8 cellular contexts compared by ENCODE assay signal in the genomic region with DNA sequence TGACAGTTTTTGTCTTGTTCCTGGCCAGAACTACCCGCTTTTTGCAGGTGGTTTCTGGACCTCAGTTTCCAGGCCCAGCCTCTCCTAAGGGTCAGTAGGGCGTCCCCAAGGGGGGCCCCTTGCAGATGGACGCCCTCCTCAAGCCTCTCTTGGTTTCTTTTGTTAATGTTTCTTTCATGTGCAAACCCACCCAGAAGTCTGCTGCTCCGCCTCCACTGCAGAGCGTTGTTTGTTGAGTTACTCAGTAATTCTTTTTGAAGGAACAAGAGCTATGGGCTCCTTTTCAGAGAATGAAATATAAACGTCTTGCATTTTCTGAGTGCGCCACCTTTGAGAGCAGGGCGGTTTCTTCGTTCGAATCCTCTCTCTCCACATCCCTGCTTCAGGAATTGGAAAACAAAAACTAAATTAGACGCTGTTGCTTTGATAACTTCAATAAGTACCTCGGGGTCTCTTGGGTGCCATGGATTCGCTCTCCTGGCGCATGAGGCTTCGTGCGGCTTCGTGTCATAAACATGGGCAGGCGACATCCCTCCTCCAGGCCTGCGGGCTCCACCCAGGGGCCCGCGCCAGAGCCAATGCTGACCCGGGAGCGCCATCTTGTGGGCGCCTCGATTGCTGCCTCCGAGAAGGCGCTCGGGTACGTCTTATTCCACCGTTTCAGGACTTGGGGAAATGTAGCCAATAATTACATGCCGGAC. TPM values are rescaled to one million over a fixed set of nuclear protein-coding genes. Genes with fewer than 3 reads are reported as not detected.
DNase-seq lines count a peak whose midpoint lies in the region; ATAC-seq, FAIRE-seq and TF ChIP-seq lines count a peak whose summit lies in the region.

No MANE protein-coding gene starts in this region.

- peak; percentile 68 for ATAC-seq in GM18520 (IDR thresholded peaks at IDR 0.05; ENCODE audit: unreplicated experiment)
- peak; percentile 87 for ATAC-seq in HG03159 (IDR thresholded peaks at IDR 0.05; ENCODE audit: unreplicated experiment)
- ATAC-seq in HepG2 = peak; percentile 90

- H4K20me1 ChIP-seq in HepG2 (ENCODE audit: insufficient read depth, low read length) = no peaks in the 10 kb centered on the region

- in situ Hi-C loops in HepG2 (cut with HindIII; ENCODE audit: extremely low pct_ligation_motif_present, low pct_unique_long_range_greater_than_20kb) = loop anchor here (25.0 kb wide), 1 partner anchor 482 kb away; no protein-coding TSS in a partner anchor

- H3K4me3 ChIP-seq in A673 (ENCODE audit: low read depth, low read length, poor library complexity, severe bottlenecking) (no peak overlapping the region), choroid plexus epithelial cell (ENCODE audit: low read depth, low read length) (peak overlapping the region; percentile 42), HepG2 (replicated peaks in 1 of 3; ENCODE audit: insufficient read depth in 1 of 3, low read depth in 2 of 3, low read length in 3 of 3) (no peak overlapping the region)

- TF ChIP-seq POLR2A in HepG2 (IDR thresholded peaks at IDR 0.05; ENCODE audit: insufficient read depth in 1 of 2, low read depth in 2 of 2, low read length in 2 of 2) = no peak

- H3K36me3 ChIP-seq in A673 (ENCODE audit: insufficient read depth, low read length, poor library complexity, severe bottlenecking) (no peaks in the 10 kb centered on the region), HepG2 (replicated peaks in 1 of 2; ENCODE audit: control insufficient read depth in 1 of 2, insufficient read depth in 2 of 2, low read length in 2 of 2) (peaks cover 5 to 7% of the 10 kb centered on the region in 2 experiments; a peak in 4 of 5 replicates)

- H3K4me1 ChIP-seq in A673 (ENCODE audit: insufficient read depth, low read length, poor library complexity, severe bottlenecking) = peaks cover 5% of the 10 kb centered on the region
- H3K4me1 ChIP-seq in HepG2 (ENCODE audit: insufficient read depth, low read length) = no peaks in the 10 kb centered on the region

- H3K27me3 ChIP-seq in A673 (replicated peaks; ENCODE audit: insufficient read depth, low read depth, low read length, poor library complexity) (no peaks in the 10 kb centered on the region), HepG2 (ENCODE audit: control insufficient read depth in 1 of 2, insufficient read depth in 2 of 2, low read length in 2 of 2) (no peaks in the 10 kb centered on the region)

- FAIRE-seq in HepG2 (lab: Jason Lieb, UNC) = no peak

- intact Hi-C loops in A673 (cut with micrococcal nuclease; ENCODE audit: unreplicated experiment) = loop anchor here (2.0 to 10.0 kb wide), 4 partner anchors 390 to 710 kb away; partner anchors contain the start of gene FAM151B
- intact Hi-C loops in HepG2 (cut with micrococcal nuclease; ENCODE audit: unreplicated experiment) = loop anchor here (1.0 to 10.0 kb wide), 2 partner anchors 41 to 480 kb away; no protein-coding TSS in a partner anchor

- TF ChIP-seq RAD21 in HepG2 (CRISPR knock-in tag; IDR thresholded peaks at IDR 0.05) = peak; percentile 56

- CTCF ChIA-PET in A673 (lab: Charles Lee) (interaction anchor here (0.5 to 1.0 kb wide), 2 partner anchors 11 to 626 kb away, joined by 3 to 8 read pairs; no protein-coding TSS in a partner anchor), HepG2 (lab: Yijun Ruan, JAX; ENCODE audit: low intra/inter-chr PET ratio, low total read pairs) (no interaction called here)

- H3K79me2 ChIP-seq in HepG2 (ENCODE audit: insufficient read depth, low read length) = no peaks in the 10 kb centered on the region

- H3K9ac ChIP-seq in HepG2 (ENCODE audit: insufficient read depth, low read depth, low read length) = no peak overlapping the region

- H3K4me2 ChIP-seq in HepG2 (ENCODE audit: low read depth, low read length) = no peak overlapping the region

- peak; percentile 98 for TF ChIP-seq CTCF in A673 (conservative IDR thresholded peaks at IDR 0.05; ENCODE audit: low read depth, low read length)
- TF ChIP-seq CTCF in choroid plexus epithelial cell (conservative IDR thresholded peaks at IDR 0.05; ENCODE audit: low read depth, low read length) = peak; percentile 96
- peak; percentile 79 for TF ChIP-seq CTCF in HepG2 (CRISPR knock-in tag; IDR thresholded peaks at IDR 0.05)

- DNase-seq in A673 (ENCODE audit: low spot score) (peak; percentile 89), NCI-H524 (lab: John Stamatoyannopoulos, UW) (peak; percentile 76 to 82), choroid plexus epithelial cell (ENCODE audit: low read depth) (peak; percentile 84), HepG2 (ENCODE audit: low spot score) (peak; percentile 5)
- peak; percentile 91 for DNase-seq in activated CD4-positive, alpha-beta T cell treated with anti-CD3 and anti-CD28 coated beads for 48 hours
- DNase-seq in stimulated activated CD4-positive, alpha-beta T cell treated with anti-CD3 and anti-CD28 coated beads, Interleukin-4, amount 100 ng/mL, for 24 hours = peak; percentile 84

- BruUV-seq in A673 (replicated peaks; lab: Mats Ljungman, UMichigan) (no TSS peak), HepG2 (replicated peaks; lab: Mats Ljungman, UMichigan) (no TSS peak)

- TF ChIP-seq EP300 in HepG2 (IDR thresholded peaks at IDR 0.05; ENCODE audit: low read depth in 2 of 2, low read length in 2 of 2) = no peak
- TF ChIP-seq EP300 in HepG2 (CRISPR knock-in tag; IDR thresholded peaks at IDR 0.05; ENCODE audit: borderline replicate concordance) = no peak

- no peaks in the 10 kb centered on the region for H3K9me3 ChIP-seq in A673 (ENCODE audit: low read depth, low read length, poor library complexity, severe bottlenecking)
- H3K9me3 ChIP-seq in HepG2 (ENCODE audit: low read length) = no peaks in the 10 kb centered on the region

- no peak overlapping the region for H2AFZ ChIP-seq in HepG2 (ENCODE audit: low read length)

- POLR2A ChIA-PET in A673 (lab: Charles Lee; ENCODE audit: low non-redundant PET) = no interaction called here
- POLR2A ChIA-PET in HepG2 (lab: Yijun Ruan, JAX) = no interaction called here

- H3K27ac ChIP-seq in A673 (ENCODE audit: low read depth, low read length, poor library complexity, severe bottlenecking) = no peak overlapping the region
- H3K27ac ChIP-seq in HepG2 (ENCODE audit: extremely low read length, insufficient read depth, low read length) = no peak overlapping the region

- 85% methylated on average over 31 of the region's 31 CpGs for WGBS in HepG2 (ENCODE audit: low lambda C conversion rate)

TF ChIP-seq in HepG2, 621 proteins besides CTCF, POLR2A, EP300 and RAD21 (continues in another document):
- TF ChIP-seq, protein P1, sequence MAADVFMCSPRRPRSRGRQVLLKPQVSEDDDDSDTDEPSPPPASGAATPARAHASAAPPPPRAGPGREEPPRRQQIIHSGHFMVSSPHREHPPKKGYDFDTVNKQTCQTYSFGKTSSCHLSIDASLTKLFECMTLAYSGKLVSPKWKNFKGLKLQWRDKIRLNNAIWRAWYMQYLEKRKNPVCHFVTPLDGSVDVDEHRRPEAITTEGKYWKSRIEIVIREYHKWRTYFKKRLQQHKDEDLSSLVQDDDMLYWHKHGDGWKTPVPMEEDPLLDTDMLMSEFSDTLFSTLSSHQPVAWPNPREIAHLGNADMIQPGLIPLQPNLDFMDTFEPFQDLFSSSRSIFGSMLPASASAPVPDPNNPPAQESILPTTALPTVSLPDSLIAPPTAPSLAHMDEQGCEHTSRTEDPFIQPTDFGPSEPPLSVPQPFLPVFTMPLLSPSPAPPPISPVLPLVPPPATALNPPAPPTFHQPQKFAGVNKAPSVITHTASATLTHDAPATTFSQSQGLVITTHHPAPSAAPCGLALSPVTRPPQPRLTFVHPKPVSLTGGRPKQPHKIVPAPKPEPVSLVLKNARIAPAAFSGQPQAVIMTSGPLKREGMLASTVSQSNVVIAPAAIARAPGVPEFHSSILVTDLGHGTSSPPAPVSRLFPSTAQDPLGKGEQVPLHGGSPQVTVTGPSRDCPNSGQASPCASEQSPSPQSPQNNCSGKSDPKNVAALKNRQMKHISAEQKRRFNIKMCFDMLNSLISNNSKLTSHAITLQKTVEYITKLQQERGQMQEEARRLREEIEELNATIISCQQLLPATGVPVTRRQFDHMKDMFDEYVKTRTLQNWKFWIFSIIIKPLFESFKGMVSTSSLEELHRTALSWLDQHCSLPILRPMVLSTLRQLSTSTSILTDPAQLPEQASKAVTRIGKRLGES (CRISPR knock-in tag; IDR thresholded peaks at IDR 0.05; ENCODE audit: borderline replicate concordance) = no peak
- TF ChIP-seq SIX1 (CRISPR knock-in tag; IDR thresholded peaks at IDR 0.05; ENCODE audit: borderline replicate concordance) (no peak), ZNF572 (CRISPR knock-in tag; IDR thresholded peaks at IDR 0.05) (no peak), TBL1XR1 (IDR thresholded peaks at IDR 0.05; ENCODE audit: borderline replicate concordance, low read length, partially characterized antibody) (no peak), YY1 (IDR thresholded peaks at IDR 0.05; ENCODE audit: insufficient read depth, insufficient replicate concordance, low read depth, low read length) (no peak)

RNA-seq across cellular contexts. Expression of gene CKMT2, which starts 38.3 kb away (rescaled TPM):
- not detected in 2 replicates for total RNA-seq in A673 (2021)
- total RNA-seq in HepG2 (2016; rRNA removed; fragmentation: Illumina TruSeq; extraction: Trizol) = 0.69 and 1.2 TPM in 2 replicates
- total RNA-seq in HepG2 (2016; cell fraction: cytosol; rRNA removed; fragmentation: Illumina TruSeq; extraction: Trizol; ENCODE audit: low read depth) = 0.26 and 0.40 TPM in 2 replicates
- 0.86 and 2.7 TPM in 2 replicates for total RNA-seq in HepG2 (2016; cell fraction: insoluble cytoplasmic fraction; rRNA removed; fragmentation: Illumina TruSeq; extraction: Trizol)
- total RNA-seq in HepG2 (2016; cell fraction: membrane; rRNA removed; fragmentation: Illumina TruSeq; extraction: Trizol) = 0.34 TPM in 1 of 2 replicates, not detected in the other
- 1.6 and 2.3 TPM in 2 replicates for total RNA-seq in HepG2 (2016; cell fraction: nucleus; rRNA removed; fragmentation: Illumina TruSeq; extraction: Trizol)
- polyA plus RNA-seq in HepG2 (2011; rRNA removed) = 8.8 and 11.5 TPM in 2 replicates
- 5.2 and 9.5 TPM in 2 replicates for polyA plus RNA-seq in HepG2 (2011; cell fraction: cytosol; rRNA removed)
- 37.6 and 43.4 TPM in 2 replicates for polyA plus RNA-seq in HepG2 (2011; cell fraction: nucleus; rRNA removed)
- 2.9 and 3.0 TPM in 2 replicates for polyA plus RNA-seq in HepG2 (2012)
- polyA plus RNA-seq in HepG2 (2016; cell fraction: cytosol; fragmentation: Illumina TruSeq; extraction: Trizol; ENCODE audit: low read depth) = not detected in 2 replicates
- 0.56 and 0.89 TPM in 2 replicates for polyA plus RNA-seq in HepG2 (2016; cell fraction: insoluble cytoplasmic fraction; fragmentation: Illumina TruSeq; extraction: Trizol; ENCODE audit: low read depth)
- polyA plus RNA-seq in HepG2 (2016; cell fraction: membrane; fragmentation: Illumina TruSeq; extraction: Trizol; ENCODE audit: low read depth) = 0.26 and 0.47 TPM in 2 replicates
- polyA plus RNA-seq in HepG2 (2016; cell fraction: nucleus; fragmentation: Illumina TruSeq; extraction: Trizol; ENCODE audit: insufficient read depth, low read depth) = 1.3 and 1.8 TPM in 2 replicates
- polyA minus RNA-seq in HepG2 (2011; rRNA and poly(A)+ RNA removed; ENCODE audit: low replicate concordance) = 23.5 TPM in 1 of 2 replicates, not detected in the other
- polyA minus RNA-seq in HepG2 (2011; cell fraction: cytosol; rRNA and poly(A)+ RNA removed) = 5.5 and 5.6 TPM in 2 replicates
- polyA minus RNA-seq in HepG2 (2011; cell fraction: nucleus; rRNA and poly(A)+ RNA removed) = 15.1 and 15.5 TPM in 2 replicates

Comparison
In these comparisons a context has a peak if more than half of its experiments do, and no peak if none do; other contexts are left out.
1. DNase-seq: peak in every context shown above with its lines; median percentile 91 in activated CD4-positive, alpha-beta T cell treated with anti-CD3 and anti-CD28 coated beads for 48 hours; 89 in A673; 84 in choroid plexus epithelial cell; 84 in stimulated activated CD4-positive, alpha-beta T cell treated with anti-CD3 and anti-CD28 coated beads, Interleukin-4, amount 100 ng/mL, for 24 hours; 79 in NCI-H524; 5 in HepG2.